Comparison of ENCODE assay signal across 7 cellular contexts in genomic region chr2:222298311-222299150, GRCh38. TPM values are rescaled to one million over a fixed set of nuclear protein-coding genes. Genes with fewer than 3 reads are reported as not detected.
A peak's percentile ranks its signal among the peaks of the same experiment; 100 is the strongest.
DNase-seq lines count a peak whose midpoint lies in the region; ATAC-seq and TF ChIP-seq lines count a peak whose summit lies in the region.

TSS of gene PAX3 (minus strand) at chr2:222298998. CDS start at chr2:222298615, 383 bp downstream.

- H3K9me3 ChIP-seq in left ventricle myocardium inferior (replicated peaks), result no peaks in the 10 kb centered on the region

- DNase-seq in SK-MEL-5 (ENCODE audit: low read depth, low spot score) (peak; percentile 88), left ventricle myocardium inferior (no peak), skeletal muscle cell (ENCODE audit: low read depth) (no peak), KBM-7 (no peak), NK-92 (lab: John Stamatoyannopoulos, UW; ENCODE audit: unreplicated experiment) (no peak), Kasumi-1 (lab: John Stamatoyannopoulos, UW) (no peak)

- H3K27me3 ChIP-seq in left ventricle myocardium inferior (ENCODE audit: low read depth), result peaks cover 100% of the 10 kb centered on the region

- peak within 1 kb of the TSS; percentile 47 for H3K4me3 ChIP-seq in left ventricle myocardium inferior
- H3K4me3 ChIP-seq in skeletal muscle cell (ENCODE audit: low read depth, low read length), result peak within 1 kb of the TSS; percentile 31

- TF ChIP-seq CTCF in left ventricle myocardium inferior (IDR thresholded peaks at IDR 0.05; ENCODE audit: borderline replicate concordance), result no peak

- no peak within 1 kb of the TSS for H3K27ac ChIP-seq in left ventricle myocardium inferior (replicated peaks)

- peak; percentile 50 for ATAC-seq in GM19463 (IDR thresholded peaks at IDR 0.05; ENCODE audit: unreplicated experiment)

- peaks cover 38% of the 10 kb centered on the region for H3K4me1 ChIP-seq in left ventricle myocardium inferior

- in situ Hi-C loops in SK-MEL-5 (cut with HindIII; ENCODE audit: low pct_unique_long_range_greater_than_20kb, low sequenced_read_pairs), result no loop called here
- in situ Hi-C loops in KBM-7 (cut with MboI; ENCODE audit: low pct_unique_long_range_greater_than_20kb, low sequenced_read_pairs), result no loop called here

- no peaks in the 10 kb centered on the region for H3K36me3 ChIP-seq in left ventricle myocardium inferior

- intact Hi-C loops in left ventricle myocardium inferior (cut with micrococcal nuclease), result no loop called here

RNA-seq across cellular contexts. Expression of gene PAX3, which starts in this region (rescaled TPM):
- 18.3 and 21.6 TPM in 2 replicates for total RNA-seq in SK-MEL-5 (2014; rRNA removed; shearing (Covaris generic))
- polyA plus RNA-seq in SK-MEL-5 (2015; cell fraction: cytosol; rRNA removed), result 31.9 and 33.7 TPM in 2 replicates
- polyA plus RNA-seq in SK-MEL-5 (2015; cell fraction: nucleus; rRNA removed), result 33.1 and 39.2 TPM in 2 replicates
- 0.30 TPM for total RNA-seq in left ventricle myocardium inferior

Comparison
In these comparisons a context has a peak if more than half of its experiments do, and no peak if none do; other contexts are left out.
1. RNA of gene PAX3 (total RNA-seq): 18.3 to 21.6 TPM in SK-MEL-5; 0.30 TPM in left ventricle myocardium inferior (single experiment); every median in the first group is over 10 times any median in the second.